In genomic region chr18:62637807-62638687, GRCh38 we compare ENCODE assay signal across 9 cellular contexts.
DNase-seq lines count a peak whose midpoint lies in the region; ATAC-seq lines count a peak whose summit lies in the region.
"Had no signal": no experiment of that assay in that cellular context is flagged by ENCODE, and none has a peak within 500 bp of the region (broad histone marks: within the 10 kb centered on the region; RNA-seq: fewer than 3 reads in every experiment).

No MANE protein-coding gene starts in this region.

- H3K4me3 Mint-ChIP-seq in activated T-helper 1 cell treated with anti-CD3 and anti-CD28 coated beads, Interleukin-12 subunit alpha, Interleukin-12 subunit beta, Interleukin-2, Interleukin-4 antibody, amounts not matched to agents 30 ng/mL and 10 ng/mL and 1 ng/mL, durations not matched to agents 14 hours and 24 hours and 36 hours = no peak overlapping the region
- H3K4me3 Mint-ChIP-seq: dendritic cell treated with granulocyte-macrophage colony-stimulating factor and Interleukin-4, amounts not matched to agents 40 ng/mL and 50 ng/mL, for 4 days had no signal

- no peaks in the 10 kb centered on the region for H3K9me3 Mint-ChIP-seq in activated T-helper 1 cell treated with anti-CD3 and anti-CD28 coated beads, Interleukin-12 subunit alpha, Interleukin-12 subunit beta, Interleukin-2, Interleukin-4 antibody, amounts not matched to agents 30 ng/mL and 10 ng/mL and 1 ng/mL, durations not matched to agents 14 hours and 24 hours and 36 hours
- H3K9me3 Mint-ChIP-seq: dendritic cell treated with granulocyte-macrophage colony-stimulating factor and Interleukin-4, amounts not matched to agents 40 ng/mL and 50 ng/mL, for 4 days had no signal

- H3K4me1 Mint-ChIP-seq in activated T-helper 1 cell treated with anti-CD3 and anti-CD28 coated beads, Interleukin-12 subunit alpha, Interleukin-12 subunit beta, Interleukin-2, Interleukin-4 antibody, amounts not matched to agents 30 ng/mL and 10 ng/mL and 1 ng/mL, durations not matched to agents 14 hours and 24 hours and 36 hours (ENCODE audit: low read depth) = peaks cover 17% of the 10 kb centered on the region

- intact Hi-C loops in activated T-helper 1 cell treated with anti-CD3 and anti-CD28 coated beads, Interleukin-12 subunit alpha, Interleukin-12 subunit beta, Interleukin-2, Interleukin-4 antibody, amounts not matched to agents 30 ng/mL and 10 ng/mL and 1 ng/mL, durations not matched to agents 14 hours and 24 hours and 36 hours (cut with micrococcal nuclease) = loop anchor here (1.0 to 2.0 kb wide), 4 partner anchors 52 to 344 kb away; partner anchors contain the start of gene PHLPP1

- H3K27me3 Mint-ChIP-seq in activated T-helper 1 cell treated with anti-CD3 and anti-CD28 coated beads, Interleukin-12 subunit alpha, Interleukin-12 subunit beta, Interleukin-2, Interleukin-4 antibody, amounts not matched to agents 30 ng/mL and 10 ng/mL and 1 ng/mL, durations not matched to agents 14 hours and 24 hours and 36 hours (ENCODE audit: insufficient read depth) = peaks cover 6% of the 10 kb centered on the region

- peak; percentile 80 for ATAC-seq in HG02884 (IDR thresholded peaks at IDR 0.05; ENCODE audit: unreplicated experiment)
- ATAC-seq in HG03135 (IDR thresholded peaks at IDR 0.05; ENCODE audit: unreplicated experiment) = no peak

- H3K27ac Mint-ChIP-seq in activated T-helper 1 cell treated with anti-CD3 and anti-CD28 coated beads, Interleukin-12 subunit alpha, Interleukin-12 subunit beta, Interleukin-2, Interleukin-4 antibody, amounts not matched to agents 30 ng/mL and 10 ng/mL and 1 ng/mL, durations not matched to agents 14 hours and 24 hours and 36 hours = no peak overlapping the region
- H3K27ac Mint-ChIP-seq: dendritic cell treated with granulocyte-macrophage colony-stimulating factor and Interleukin-4, amounts not matched to agents 40 ng/mL and 50 ng/mL, for 4 days had no signal

- DNase-seq in DMS 273 (lab: John Stamatoyannopoulos, UW; ENCODE audit: unreplicated experiment) = peak; percentile 63
- no peak for DNase-seq in DMS 273 treated with DMSO at 0.1 percent for 48 hours (lab: John Stamatoyannopoulos, UW)
- peak; percentile 36 for DNase-seq in RKO (ENCODE audit: low spot score)
- peak; percentile 36 for DNase-seq in activated T-helper 1 cell treated with anti-CD3 and anti-CD28 coated beads, Interleukin-12 subunit alpha, Interleukin-12 subunit beta, Interleukin-2, Interleukin-4 antibody, amounts not matched to agents 30 ng/mL and 10 ng/mL and 1 ng/mL, durations not matched to agents 14 hours and 24 hours and 36 hours (ENCODE audit: low spot score)
- DNase-seq in islet precursor cell = peak; percentile 68
- DNase-seq in stimulated activated CD8-positive, alpha-beta memory T cell treated with anti-CD3 and anti-CD28 coated beads, Interleukin-4, amount 100 ng/mL, for 4 hours (ENCODE audit: low read depth in 2 of 2, low spot score in 1 of 2) = peak; percentile 12 to 14

- H3K36me3 Mint-ChIP-seq in activated T-helper 1 cell treated with anti-CD3 and anti-CD28 coated beads, Interleukin-12 subunit alpha, Interleukin-12 subunit beta, Interleukin-2, Interleukin-4 antibody, amounts not matched to agents 30 ng/mL and 10 ng/mL and 1 ng/mL, durations not matched to agents 14 hours and 24 hours and 36 hours (ENCODE audit: low read depth) = no peaks in the 10 kb centered on the region
